In the genomic region with DNA sequence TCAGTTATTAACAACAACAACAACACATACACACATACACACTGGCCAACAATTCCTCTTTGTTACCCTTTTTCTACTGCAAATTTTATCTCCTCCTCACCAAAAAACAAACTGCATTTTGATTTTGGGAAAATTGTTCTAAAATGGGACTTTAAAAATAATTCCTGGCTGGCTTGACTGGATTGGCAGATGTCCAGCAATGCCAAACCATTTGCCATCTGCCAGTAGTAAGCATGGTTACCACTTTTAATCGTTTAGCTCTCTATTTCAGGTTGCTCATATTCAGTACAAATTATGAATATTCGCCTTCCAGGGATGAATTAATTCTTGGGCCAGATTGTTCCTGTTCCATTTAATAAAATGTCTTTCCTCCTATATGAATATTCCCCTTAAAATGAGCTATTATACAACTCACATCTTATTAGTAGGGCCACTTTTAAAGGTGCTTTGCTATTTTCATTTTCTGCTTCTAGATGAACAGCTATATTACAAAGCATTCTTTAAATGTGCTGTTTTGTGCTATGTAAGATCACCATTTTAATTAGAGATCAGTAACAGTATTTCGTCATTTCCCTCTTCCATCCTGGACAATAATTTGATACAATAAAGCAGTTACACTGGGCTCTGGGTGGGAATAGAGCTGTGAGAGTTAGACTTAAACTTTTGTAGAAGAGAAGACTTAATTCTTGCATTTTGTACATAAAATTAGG, we compare ENCODE assay signal across 10 cellular contexts. TPM values are rescaled to one million over a fixed set of nuclear protein-coding genes. Genes with fewer than 3 reads are reported as not detected.
DNase-seq lines count a peak whose midpoint lies in the region; ATAC-seq and TF ChIP-seq lines count a peak whose summit lies in the region.
"Had no signal": no experiment of that assay in that cellular context is flagged by ENCODE, and none has a peak within 500 bp of the region (broad histone marks: within the 10 kb centered on the region; RNA-seq: fewer than 3 reads in every experiment).

No MANE protein-coding gene starts in this region.

- no peak overlapping the region for H3K27ac ChIP-seq in CD4-positive, alpha-beta T cell (ENCODE audit: low read depth, low read length)
- H3K27ac ChIP-seq in cingulate gyrus (ENCODE audit: low read depth, low read length) (peak overlapping the region; percentile 97), neutrophil (peak overlapping the region; percentile 56)

- no peaks in the 10 kb centered on the region for H3K27me3 ChIP-seq in CD4-positive, alpha-beta T cell (ENCODE audit: control insufficient read depth, insufficient read depth, low read length)
- H3K27me3 ChIP-seq in neutrophil = no peaks in the 10 kb centered on the region
- H3K27me3 ChIP-seq: left lung had no signal

- H3K9me3 Mint-ChIP-seq in CD4-positive, alpha-beta T cell = no peaks in the 10 kb centered on the region

- intact Hi-C loops in CD4-positive, alpha-beta T cell (cut with DNase I, micrococcal nuclease) = no loop called here

- no peak for ATAC-seq in CD4-positive, alpha-beta T cell (ENCODE audit: poor library complexity)
- ATAC-seq in GM18498 (IDR thresholded peaks at IDR 0.05; ENCODE audit: unreplicated experiment) = no peak

- peaks cover 52% of the 10 kb centered on the region for H3K4me1 Mint-ChIP-seq in CD4-positive, alpha-beta T cell (ENCODE audit: low read depth)

- no peak for DNase-seq in CD4-positive, alpha-beta T cell
- DNase-seq in NCI-H1694 (lab: John Stamatoyannopoulos, UW) (peak; percentile 53), amniotic stem cell (lab: John Stamatoyannopoulos, UW) (no peak), GM03348 (ENCODE audit: low spot score) (no peak)
- DNase-seq in stimulated activated CD8-positive, alpha-beta memory T cell treated with anti-CD3 and anti-CD28 coated beads, Interleukin-4, amount 100 ng/mL, for 48 hours = no peak
- DNase-seq: GDM1, left lung had no signal

- no peaks in the 10 kb centered on the region for H3K27me3 Mint-ChIP-seq in CD4-positive, alpha-beta T cell

- peaks cover 11 to 22% of the 10 kb centered on the region in 2 experiments for H3K4me1 ChIP-seq in neutrophil (ENCODE audit: control insufficient read depth in 1 of 2, insufficient read depth in 1 of 2, low read depth in 1 of 2, low read length in 1 of 2)

- H3K4me3 ChIP-seq in neutrophil (ENCODE audit: low read depth in 1 of 2, low read length in 1 of 2) = no peak overlapping the region

- no peaks in the 10 kb centered on the region for H3K36me3 Mint-ChIP-seq in CD4-positive, alpha-beta T cell (ENCODE audit: low read depth)

- no peaks in the 10 kb centered on the region for H3K9me3 ChIP-seq in CD4-positive, alpha-beta T cell (ENCODE audit: control insufficient read depth, low read length)
- no peaks in the 10 kb centered on the region for H3K9me3 ChIP-seq in neutrophil
- H3K9me3 ChIP-seq: left lung had no signal

- no peak for TF ChIP-seq CTCF in CD4-positive, alpha-beta T cell (IDR thresholded peaks at IDR 0.05)
- TF ChIP-seq CTCF in neutrophil (IDR thresholded peaks at IDR 0.05) = no peak

- peak overlapping the region; percentile 80 for H3K4me3 Mint-ChIP-seq in CD4-positive, alpha-beta T cell

- no peaks in the 10 kb centered on the region for H3K36me3 ChIP-seq in neutrophil
- H3K36me3 ChIP-seq: left lung had no signal

- POLR2A ChIA-PET in CD4-positive, alpha-beta T cell (lab: Charles Lee) = interaction anchor here (0.6 to 1.8 kb wide), 2 partner anchors 60 to 696 kb away, joined by 3 to 15 read pairs; no protein-coding TSS in a partner anchor

- CTCF ChIA-PET in CD4-positive, alpha-beta T cell (lab: Charles Lee) = interaction anchor here (1.1 kb wide), 1 partner anchor 61 kb away, joined by 4 read pairs; no protein-coding TSS in a partner anchor

- peak overlapping the region; percentile 84 for H3K27ac Mint-ChIP-seq in CD4-positive, alpha-beta T cell

RNA-seq across cellular contexts. Expression of a gene that starts 35.6 kb away (rescaled TPM):
- total RNA-seq in CD4-positive, alpha-beta T cell = 10 to 100 TPM; 40.2 to 48.1 TPM
